ENCODE assay signal across 17 cellular contexts in genomic region chr3:58093573-58094195, GRCh38.
DNase-seq lines count a peak whose midpoint lies in the region; ATAC-seq, FAIRE-seq and TF ChIP-seq lines count a peak whose summit lies in the region.
"Had no signal": no experiment of that assay in that cellular context is flagged by ENCODE, and none has a peak within 500 bp of the region (broad histone marks: within the 10 kb centered on the region; RNA-seq: fewer than 3 reads in every experiment).

No MANE protein-coding gene starts in this region.

- H3K27me3 ChIP-seq in suprapubic skin: no peaks in the 10 kb centered on the region

- DNase-seq in H54 (ENCODE audit: insufficient read length, low spot score) (peak; percentile 66), RCC 7860 (ENCODE audit: low spot score) (peak; percentile 59), epithelial cell of prostate (ENCODE audit: low read depth, low spot score) (no peak), renal cortical epithelial cell (ENCODE audit: low read depth) (peak; percentile 83), SKM-1 treated with dmso at 0.1 percent for 144 hours (lab: John Stamatoyannopoulos, UW; ENCODE audit: unreplicated experiment) (no peak), NCI-H2081 (lab: John Stamatoyannopoulos, UW) (no peak), suprapubic skin (ENCODE audit: low spot score in 2 of 2) (no peak)
- DNase-seq: activated CD4-positive, alpha-beta memory T cell treated with anti-CD3 and anti-CD28 coated beads for 36 hours; activated naive CD4-positive, alpha-beta T cell; CD4-positive, alpha-beta memory T cell; NCI-H1417 treated with DMSO at 0.1 percent for 48 hours; NCI-H748 treated with DMSO at 0.1 percent for 48 hours; stimulated activated CD4-positive, alpha-beta T cell treated with anti-CD3 and anti-CD28 coated beads, Interleukin-4, amount 100 ng/mL, for 1 hour; T-cell had no signal

- H3K9me3 ChIP-seq in suprapubic skin: no peaks in the 10 kb centered on the region

- peaks cover 39% of the 10 kb centered on the region for H3K36me3 ChIP-seq in suprapubic skin

- H3K27ac ChIP-seq in epithelial cell of prostate (peak overlapping the region; percentile 18), suprapubic skin (no peak overlapping the region)
- H3K27ac ChIP-seq: parathyroid adenoma had no signal

- no peak for TF ChIP-seq POLR2A in H54 (IDR thresholded peaks at IDR 0.05; ENCODE audit: low read depth, low read length)
- TF ChIP-seq POLR2A in suprapubic skin (IDR thresholded peaks at IDR 0.05): no peak

- 87% methylated on average over 8 of the region's 8 CpGs for WGBS in suprapubic skin

- no peak for TF ChIP-seq CTCF in suprapubic skin (IDR thresholded peaks at IDR 0.05)

- FAIRE-seq in H54 (lab: Jason Lieb, UNC): peak; percentile 87
- no peak for FAIRE-seq in RCC 7860 (lab: Jason Lieb, UNC)

- no peak overlapping the region for H3K4me3 ChIP-seq in suprapubic skin
- H3K4me3 ChIP-seq: coronary artery had no signal

- no peak for TF ChIP-seq EP300 in suprapubic skin (IDR thresholded peaks at IDR 0.05)

- ATAC-seq in HG02759 (IDR thresholded peaks at IDR 0.05; ENCODE audit: unreplicated experiment): no peak
- ATAC-seq: T-cell had no signal

- H3K4me1 ChIP-seq in suprapubic skin: no peaks in the 10 kb centered on the region
- H3K4me1 ChIP-seq: parathyroid adenoma had no signal

Comparison
In these comparisons a context has a peak if more than half of its experiments do, and no peak if none do; other contexts are left out.
1. DNase-seq: peak in H54 (single experiment), RCC 7860 (single experiment) and renal cortical epithelial cell (single experiment); none in epithelial cell of prostate (single experiment), SKM-1 treated with dmso at 0.1 percent for 144 hours (single experiment), NCI-H2081 (0 of 2) and suprapubic skin (0 of 2).